1 cellular context compared by ENCODE assay signal in the genomic region with DNA sequence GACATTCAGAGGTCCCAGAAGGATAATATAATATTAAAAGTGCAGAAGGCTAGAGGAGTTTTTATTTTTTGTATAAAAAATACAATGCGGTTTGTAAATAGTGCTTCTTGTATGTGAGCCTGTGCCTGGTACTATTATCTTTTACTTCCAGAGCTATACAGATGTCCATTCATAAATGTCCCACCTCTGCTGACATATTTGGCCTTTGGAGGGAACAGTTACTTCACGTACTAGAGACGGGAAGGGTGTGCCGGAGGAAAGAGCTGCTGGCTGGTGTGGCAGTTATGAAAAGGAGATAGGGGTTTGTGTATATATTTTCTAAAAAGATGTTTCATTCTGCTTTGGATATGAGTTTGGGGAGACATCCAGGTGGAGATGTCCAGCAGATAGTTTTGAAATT.
TF ChIP-seq lines count a peak whose summit lies in the region.

No MANE protein-coding gene starts in this region.

TF ChIP-seq in IMR-90, 13 proteins besides CTCF, POLR2A, EP300 and RAD21 (continued from another document):
- TF ChIP-seq, protein P1, sequence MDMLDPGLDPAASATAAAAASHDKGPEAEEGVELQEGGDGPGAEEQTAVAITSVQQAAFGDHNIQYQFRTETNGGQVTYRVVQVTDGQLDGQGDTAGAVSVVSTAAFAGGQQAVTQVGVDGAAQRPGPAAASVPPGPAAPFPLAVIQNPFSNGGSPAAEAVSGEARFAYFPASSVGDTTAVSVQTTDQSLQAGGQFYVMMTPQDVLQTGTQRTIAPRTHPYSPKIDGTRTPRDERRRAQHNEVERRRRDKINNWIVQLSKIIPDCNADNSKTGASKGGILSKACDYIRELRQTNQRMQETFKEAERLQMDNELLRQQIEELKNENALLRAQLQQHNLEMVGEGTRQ (IDR thresholded peaks at IDR 0.05; ENCODE audit: low read depth, low read length), result no peak
- TF ChIP-seq RCOR1 (IDR thresholded peaks at IDR 0.05; ENCODE audit: insufficient replicate concordance, low read length), result no peak
- no peak for TF ChIP-seq CEBPB (IDR thresholded peaks at IDR 0.05; ENCODE audit: low read depth, low read length)
- no peak for TF ChIP-seq MAZ (IDR thresholded peaks at IDR 0.05; ENCODE audit: borderline replicate concordance, low read depth, low read length)
TF ChIP-seq in IMR-90: peak in this region for 0.
